In genomic region chr17:1577657-1578428, GRCh38 we compare ENCODE assay signal across 1 cellular context.
TF ChIP-seq lines count a peak whose summit lies in the region.

No MANE protein-coding gene starts in this region.

TF ChIP-seq in SK-N-SH treated with all-trans-retinoic acid at 6 μM for 48 hours, 23 proteins besides CTCF, POLR2A, EP300 and RAD21 (continued from another document):
- no peak for TF ChIP-seq TSHZ2 (CRISPR knock-in tag; IDR thresholded peaks at IDR 0.05)
- no peak for TF ChIP-seq PPARA (CRISPR knock-in tag; IDR thresholded peaks at IDR 0.05; ENCODE audit: borderline replicate concordance)
- TF ChIP-seq ZFP30 (CRISPR knock-in tag; IDR thresholded peaks at IDR 0.05), result no peak
- TF ChIP-seq GLIS3 (CRISPR knock-in tag; IDR thresholded peaks at IDR 0.05), result no peak
- no peak for TF ChIP-seq ESRRG (CRISPR knock-in tag; IDR thresholded peaks at IDR 0.05)
- no peak for TF ChIP-seq CSDC2 (CRISPR knock-in tag; IDR thresholded peaks at IDR 0.05)
- no peak for TF ChIP-seq TOX (CRISPR knock-in tag; IDR thresholded peaks at IDR 0.05; ENCODE audit: borderline replicate concordance)
- TF ChIP-seq ZNF70 (CRISPR knock-in tag; IDR thresholded peaks at IDR 0.05), result no peak
- no peak for TF ChIP-seq ZC3H10 (CRISPR knock-in tag; IDR thresholded peaks at IDR 0.05)
- TF ChIP-seq TCF4 (CRISPR knock-in tag; IDR thresholded peaks at IDR 0.05; ENCODE audit: borderline replicate concordance), result no peak
- no peak for TF ChIP-seq POU6F1 (CRISPR knock-in tag; IDR thresholded peaks at IDR 0.05; ENCODE audit: borderline replicate concordance, low read depth)
- TF ChIP-seq RARB (CRISPR knock-in tag; IDR thresholded peaks at IDR 0.05), result no peak
